32 cellular contexts compared by ENCODE assay signal in the genomic region with DNA sequence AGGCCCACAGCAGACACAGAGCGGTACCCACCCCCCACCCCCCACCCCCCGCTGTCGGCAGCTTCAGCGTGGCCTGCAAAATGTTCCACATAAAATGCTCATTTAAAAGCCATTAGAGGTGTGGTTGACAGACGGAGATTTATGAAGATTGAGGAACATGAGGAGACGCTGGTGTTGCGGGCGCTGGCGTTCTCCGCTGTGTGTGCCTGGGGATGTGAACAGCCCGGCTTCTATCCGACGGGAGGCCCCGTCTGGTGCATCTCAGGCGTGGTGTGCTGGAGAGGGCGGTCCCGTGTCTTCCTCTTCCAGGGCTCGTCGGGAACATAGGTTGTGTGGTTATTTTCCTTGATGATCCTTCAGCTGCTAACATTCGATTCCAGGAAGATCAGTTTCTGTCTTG.
"Had no signal": no experiment of that assay in that cellular context is flagged by ENCODE, and none has a peak within 500 bp of the region (broad histone marks: within the 10 kb centered on the region; RNA-seq: fewer than 3 reads in every experiment).

No MANE protein-coding gene starts in this region.

- H3K4me1 ChIP-seq: adrenal gland, body of pancreas had no signal

- ATAC-seq: activated CD8-positive, alpha-beta T cell treated with anti-CD3 and anti-CD28 coated beads for 36 hours; activated naive CD4-positive, alpha-beta T cell treated with anti-CD3 and anti-CD28 coated beads, Interleukin-2, amount 50 U/mL, for 72 hours; activated T-cell treated with anti-CD3 and anti-CD28 coated beads, Interleukin-2, amount 50 U/mL, for 4 hours; activated T-cell treated with anti-CD3 and anti-CD28 coated beads, Interleukin-2, amount 50 U/mL, for 72 hours; activated T-helper 17 cell treated with anti-CD3 and anti-CD28 coated beads, Interleukin-2, amount 50 U/mL, for 72 hours; body of pancreas had no signal

- H3K27me3 ChIP-seq: adrenal gland, body of pancreas, cardiac muscle cell had no signal

- DNase-seq: activated B cell treated with CpG ODN at 0.5 μM for 24 hours; activated CD4-positive, alpha-beta memory T cell treated with anti-CD3 and anti-CD28 coated beads for 36 hours; activated CD4-positive, alpha-beta T cell treated with anti-CD3 and anti-CD28 coated beads for 4 hours; activated CD4-positive, alpha-beta T cell treated with anti-CD3 and anti-CD28 coated beads, Interleukin-2, amount 10 ng/mL, durations not matched to agents 24 days and 14 days; activated CD4-positive, alpha-beta T cell treated with anti-CD3 and anti-CD28 coated beads, Interleukin-2, amount 50 U/mL, for 1 hour; activated CD4-positive, alpha-beta T cell treated with anti-CD3 and anti-CD28 coated beads, Interleukin-2, amount 50 U/mL, for 4 hours; activated CD4-positive, CD25-positive, alpha-beta regulatory T cell treated with anti-CD3 and anti-CD28 coated beads, Interleukin-2, amount 50 U/mL, for 72 hours; activated CD8-positive, alpha-beta memory T cell treated with anti-CD3 and anti-CD28 coated beads, Interleukin-2, amount 50 U/mL, for 4 hours; activated CD8-positive, alpha-beta T cell treated with anti-CD3 and anti-CD28 coated beads for 36 hours; activated effector memory CD4-positive, alpha-beta T cell treated with anti-CD3 and anti-CD28 coated beads, Interleukin-2, amount 50 U/mL, for 16 hours; activated gamma-delta T cell treated with Interleukin-2 at 50 U/mL for 16 hours; activated naive CD4-positive, alpha-beta T cell; activated naive CD4-positive, alpha-beta T cell treated with anti-CD3 and anti-CD28 coated beads for 36 hours; activated naive CD4-positive, alpha-beta T cell treated with anti-CD3 and anti-CD28 coated beads, Interleukin-2, amount 50 U/mL, for 16 hours; activated naive CD8-positive, alpha-beta T cell treated with anti-CD3 and anti-CD28 coated beads for 36 hours; activated T-cell treated with anti-CD3 and anti-CD28 coated beads for 4 hours; activated T-cell treated with anti-CD3 and anti-CD28 coated beads, Interleukin-2, amount 50 U/mL, for 1 hour; activated T-cell treated with anti-CD3 and anti-CD28 coated beads, Interleukin-2, amount 50 U/mL, for 4 hours; activated T-cell treated with anti-CD3 and anti-CD28 coated beads, Interleukin-2, amount 50 U/mL, for 72 hours; adrenal gland; amniotic stem cell; aorta; body of pancreas; caudate nucleus; cerebellar nuclear complex; T-helper 1 cell; T-helper 2 cell; T-helper 9 cell had no signal

- H3K36me3 ChIP-seq: adrenal gland, cardiac muscle cell had no signal

- H3K9me3 ChIP-seq: adrenal gland, body of pancreas had no signal

- H3K4me3 ChIP-seq: adrenal gland, body of pancreas, cardiac muscle cell had no signal

- H3K27ac ChIP-seq: adrenal gland, body of pancreas, cardiac muscle cell, VCaP had no signal
